ENCODE assay signal across 1 cellular context in genomic region chr7:7934127-7934526, GRCh38.
TF ChIP-seq lines count a peak whose summit lies in the region.

No MANE protein-coding gene starts in this region.

TF ChIP-seq in SK-N-SH treated with all-trans-retinoic acid at 6 μM for 48 hours, 23 proteins besides CTCF, POLR2A, EP300 and RAD21 (continued from another document):
- no peak for TF ChIP-seq TCF4 (CRISPR knock-in tag; IDR thresholded peaks at IDR 0.05; ENCODE audit: borderline replicate concordance)
